8 cellular contexts compared by ENCODE assay signal in genomic region chr14:103563089-103563620, GRCh38. TPM values are rescaled to one million over a fixed set of nuclear protein-coding genes. Genes with fewer than 3 reads are reported as not detected.
A peak's percentile ranks its signal among the peaks of the same experiment; 100 is the strongest.
DNase-seq lines count a peak whose midpoint lies in the region; ATAC-seq and TF ChIP-seq lines count a peak whose summit lies in the region.

No MANE protein-coding gene starts in this region.

- peaks cover 19 to 26% (median 24%) of the 10 kb centered on the region in 3 experiments for H3K36me3 Mint-ChIP-seq in H9 (ENCODE audit: insufficient read depth in 1 of 3, low read depth in 3 of 3)
- peaks cover 0 to 6% (median 0%) of the 10 kb centered on the region in 3 donors for H3K36me3 Mint-ChIP-seq in immature natural killer cell

- no peak overlapping the region for H3T11ph ChIP-seq in H9 (ENCODE audit: low read length)

- no peak for TF ChIP-seq CTCF in H9 (conservative IDR thresholded peaks at IDR 0.05)

- no peak overlapping the region for H2BK120ac ChIP-seq in H9 (ENCODE audit: low read depth, low read length, poor library complexity, severe bottlenecking)

- H3K27ac Mint-ChIP-seq in H9 (peak overlapping the region; percentile 46 to 91 (median 62)), immature natural killer cell (peak overlapping the region; percentile 88 to 96 (median 91))

- H3K18ac ChIP-seq in H9 (ENCODE audit: insufficient read length, low read depth, low read length) = no peak overlapping the region

- peak; percentile 36 for ATAC-seq in GM18498 (IDR thresholded peaks at IDR 0.05; ENCODE audit: unreplicated experiment)

- H2AK5ac ChIP-seq in H9 (ENCODE audit: insufficient read length, low read length) = no peak overlapping the region

- H3K14ac ChIP-seq in H9 (ENCODE audit: insufficient read depth, low read length) = peak overlapping the region; percentile 84

- DNase-seq in H9 (no peak), NCI-H146 (lab: John Stamatoyannopoulos, UW) (peak; percentile 95), adipocyte (ENCODE audit: low read depth) (no peak), immature natural killer cell (no peak), islet precursor cell (no peak), cerebellum (ENCODE audit: low spot score) (no peak)

- H3K4me3 ChIP-seq in adipocyte (ENCODE audit: low read length) = peak overlapping the region; percentile 90
- peak overlapping the region; percentile 84 to 87 for H3K4me3 ChIP-seq in stomach smooth muscle (ENCODE audit: low read length in 2 of 2)

- H3K4me1 ChIP-seq in H9 (ENCODE audit: insufficient read depth, low read length) = no peaks in the 10 kb centered on the region
- peaks cover 43% of the 10 kb centered on the region for H3K4me1 ChIP-seq in adipocyte (ENCODE audit: control insufficient read depth, insufficient read depth, low read length)
- H3K4me1 ChIP-seq in stomach smooth muscle (ENCODE audit: control insufficient read depth, insufficient read depth, low read length) = peaks cover 45% of the 10 kb centered on the region

- H4K8ac ChIP-seq in H9 (replicated peaks; ENCODE audit: insufficient read length, low read depth, low read length) = no peak overlapping the region

- no peak overlapping the region for H3K23ac ChIP-seq in H9 (ENCODE audit: insufficient read length, low read depth, low read length)

- WGBS in H9 (ENCODE audit: extremely low coverage, insufficient read length, low lambda C conversion rate) = no CpG with 5 or more reads among the region's 35 CpGs

- H2BK12ac ChIP-seq in H9 (ENCODE audit: insufficient read length, low read depth, low read length) = no peak overlapping the region

- H2BK20ac ChIP-seq in H9 (ENCODE audit: low read depth, low read length, poor library complexity, severe bottlenecking) = no peak overlapping the region

- no peaks in the 10 kb centered on the region for H4K20me1 ChIP-seq in H9 (ENCODE audit: control insufficient read depth, insufficient read depth, insufficient read length)

- H3K36me3 ChIP-seq in adipocyte (ENCODE audit: control insufficient read depth, insufficient read depth, low read length, severe bottlenecking) (peaks cover 25% of the 10 kb centered on the region), stomach smooth muscle (ENCODE audit: control insufficient read depth in 2 of 2, insufficient read depth in 2 of 2, low read length in 2 of 2) (peaks cover 13 to 25% of the 10 kb centered on the region in 2 donors)

- H3K27me3 Mint-ChIP-seq in H9 (ENCODE audit: low read depth) (no peaks in the 10 kb centered on the region), immature natural killer cell (ENCODE audit: low read depth in 3 of 3) (peaks cover 4 to 10% (median 6%) of the 10 kb centered on the region in 3 donors)

- H4K5ac ChIP-seq in H9 (ENCODE audit: insufficient read length, low read depth, low read length) = no peak overlapping the region

- no peaks in the 10 kb centered on the region for H3K9me3 ChIP-seq in H9 (ENCODE audit: control insufficient read depth, low read depth, low read length)
- no peaks in the 10 kb centered on the region for H3K9me3 ChIP-seq in adipocyte (ENCODE audit: control insufficient read depth, low read length)
- H3K9me3 ChIP-seq in stomach smooth muscle (ENCODE audit: control insufficient read depth in 2 of 2, low read length in 2 of 2) = no peaks in the 10 kb centered on the region

- H3K4me1 Mint-ChIP-seq in H9 (peaks cover 25 to 27% of the 10 kb centered on the region in 2 experiments), immature natural killer cell (peaks cover 56 to 60% of the 10 kb centered on the region in 2 donors)

- H2BK15ac ChIP-seq in H9 (ENCODE audit: low read depth, low read length) = no peak overlapping the region

- peaks cover 13% of the 10 kb centered on the region for H3K23me2 ChIP-seq in H9 (ENCODE audit: insufficient read length, low read depth, low read length, poor library complexity, severe bottlenecking)

- peaks cover 32% of the 10 kb centered on the region; the same call in 1 of the 2 replicates for H3K79me2 ChIP-seq in H9 (ENCODE audit: insufficient read depth, low read length)

- no peaks in the 10 kb centered on the region for H3K9me3 Mint-ChIP-seq in H9
- H3K9me3 Mint-ChIP-seq in immature natural killer cell = no peaks in the 10 kb centered on the region

- H2BK5ac ChIP-seq in H9 (ENCODE audit: insufficient read length, low read length) = no peak overlapping the region

- peaks cover 12% of the 10 kb centered on the region for H3K79me1 ChIP-seq in H9 (ENCODE audit: insufficient read depth, low read depth, low read length, poor library complexity, severe bottlenecking)

- H3K9ac ChIP-seq in H9 (ENCODE audit: extremely low read depth, insufficient read length, low read length) = peak overlapping the region; percentile 77
- peak overlapping the region; percentile 92 for H3K9ac ChIP-seq in adipocyte (ENCODE audit: low read length)
- peak overlapping the region; percentile 58 to 67 for H3K9ac ChIP-seq in stomach smooth muscle (ENCODE audit: low read length in 2 of 2)

- H4K91ac ChIP-seq in H9 (ENCODE audit: insufficient read length, low read depth, low read length) = no peak overlapping the region

- no peak overlapping the region for H3K4ac ChIP-seq in H9 (ENCODE audit: low read depth, low read length)

- H3K27me3 ChIP-seq in H9 (ENCODE audit: insufficient read depth, low read length) (no peaks in the 10 kb centered on the region), adipocyte (replicated peaks; ENCODE audit: control insufficient read depth, insufficient read depth, low read length) (no peaks in the 10 kb centered on the region), stomach smooth muscle (ENCODE audit: control insufficient read depth in 1 of 2, insufficient read depth in 2 of 2, low read length in 2 of 2) (no peaks in the 10 kb centered on the region)

- H3K4me2 ChIP-seq in H9 (ENCODE audit: insufficient read depth, insufficient read length, low read length) = peak overlapping the region; percentile 99

- H3K27ac ChIP-seq in H9 (ENCODE audit: insufficient read length, low read depth, low read length) (no peak overlapping the region), stomach smooth muscle (ENCODE audit: low read length) (peak overlapping the region; percentile 80)

- H2AFZ ChIP-seq in H9 (ENCODE audit: low read length) = no peak overlapping the region

- no peak overlapping the region for H3K56ac ChIP-seq in H9 (ENCODE audit: insufficient read length, low read depth, low read length)

- H3K4me3 Mint-ChIP-seq in H9 (peak overlapping the region; percentile 85 to 98), immature natural killer cell (peak overlapping the region; percentile 90 to 95 (median 92))

RNA-seq across cellular contexts. Expression of gene COA8, which starts 0.4 kb away (rescaled TPM):
- 43.2 and 45.5 TPM in 2 replicates for total RNA-seq in H9 (2021)
- polyA plus RNA-seq in immature natural killer cell = 10 to 100 TPM; 60.6 to 87.5 (median 64.5) TPM
- total RNA-seq in cerebellum = 23.4 TPM

RNA-seq across cellular contexts. Expression of gene BAG5, which starts 0.7 kb away (rescaled TPM):
- total RNA-seq in H9 (2021) (38.0 and 40.9 TPM in 2 replicates), cerebellum (27.2 TPM)
- polyA plus RNA-seq in immature natural killer cell = 10 to 100 TPM; 23.5 to 58.7 (median 36.5) TPM

RNA-seq across cellular contexts. Expression of gene TRMT61A, which starts 34.2 kb away (rescaled TPM):
- total RNA-seq in H9 (2021) (21.9 and 22.2 TPM in 2 replicates), cerebellum (5.1 TPM)
- 1 to 10 TPM; 1.4 to 7.7 (median 5.0) TPM for polyA plus RNA-seq in immature natural killer cell

RNA-seq across cellular contexts. Expression of gene CKB, which starts 40.5 kb away (rescaled TPM):
- total RNA-seq in H9 (2021) = 517 and 546 TPM in 2 replicates
- 1 to 10 TPM in 2 of 3 donors, under 1 TPM in 1; 0.34 to 1.6 (median 1.1) TPM for polyA plus RNA-seq in immature natural killer cell
- total RNA-seq in cerebellum = 155 TPM
